In the genomic region with DNA sequence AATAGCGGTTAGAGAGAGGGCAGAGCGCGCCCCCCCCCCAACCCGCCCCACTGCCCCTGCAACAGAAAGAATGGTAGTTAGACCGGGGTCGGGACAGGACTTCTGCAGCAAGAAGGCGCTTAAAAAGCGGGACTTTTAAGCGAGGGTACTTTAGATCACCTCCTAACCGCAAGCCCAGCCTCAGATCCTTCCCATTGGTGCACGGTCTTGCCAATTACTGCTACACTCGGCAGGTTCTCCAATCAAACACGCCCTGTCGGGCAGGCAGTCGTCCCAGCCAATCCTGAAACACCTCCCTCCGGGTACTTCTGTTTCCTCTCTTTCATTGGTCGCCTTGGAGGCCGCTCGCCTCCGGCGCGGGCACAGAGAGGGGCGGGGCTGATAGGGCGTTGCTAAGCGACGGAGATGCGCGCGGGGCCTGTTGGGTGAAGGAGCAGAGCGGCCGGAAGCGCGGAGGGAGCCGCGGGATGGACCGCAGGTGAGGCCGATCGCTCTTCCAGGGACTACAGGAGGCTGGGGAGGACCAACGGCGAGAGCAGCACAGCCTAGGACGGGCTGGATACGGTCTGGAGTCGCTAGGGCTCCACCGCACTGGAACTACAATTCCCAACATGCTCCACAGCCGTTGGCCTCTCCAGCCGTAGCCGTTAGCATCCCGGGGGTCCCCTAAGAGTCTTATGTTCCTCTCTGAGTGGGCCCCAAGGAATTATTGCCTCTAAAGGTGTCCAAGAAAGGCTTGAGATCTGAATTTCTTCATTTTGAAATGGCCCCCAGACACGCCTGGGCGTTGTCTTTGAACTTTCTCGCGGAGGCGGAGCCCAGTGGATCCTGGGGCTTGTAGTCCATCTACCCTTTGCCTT, we compare ENCODE assay signal across 1 cellular context.
TF ChIP-seq lines count a peak whose summit lies in the region.

A gene (plus strand): TSS at position 428 of the 860 bp plus-strand sequence. CDS start 40 bp downstream, at position 468.

TF ChIP-seq in HepG2, 621 proteins besides CTCF, POLR2A, EP300 and RAD21 (continued from another document and continues in another):
- TF ChIP-seq ISL2 (CRISPR knock-in tag; IDR thresholded peaks at IDR 0.05) (0 out of 2 replicates have a peak, but pooled peaks have one; percentile 37), NFRKB (IDR thresholded peaks at IDR 0.05) (no peak), NCOA2 (CRISPR knock-in tag; IDR thresholded peaks at IDR 0.05) (no peak), ZNF644 (CRISPR knock-in tag; IDR thresholded peaks at IDR 0.05; ENCODE audit: low read depth) (no peak), KLF6 (CRISPR knock-in tag; IDR thresholded peaks at IDR 0.05) (peak; percentile 32; the same call in 1 of the 2 replicates), ZNF143 (CRISPR knock-in tag; IDR thresholded peaks at IDR 0.05) (peak; percentile 91), ELF4 (CRISPR knock-in tag; IDR thresholded peaks at IDR 0.05; ENCODE audit: borderline replicate concordance) (no peak), ZNF24 (IDR thresholded peaks at IDR 0.05) (no peak), ZMAT3 (CRISPR knock-in tag; conservative IDR thresholded peaks at IDR 0.05) (no peak), SPEN (CRISPR knock-in tag; IDR thresholded peaks at IDR 0.05; ENCODE audit: low read depth) (peak; percentile 56), ATRX (CRISPR knock-in tag; IDR thresholded peaks at IDR 0.05; ENCODE audit: borderline replicate concordance) (no peak), NR2F1 (CRISPR knock-in tag; IDR thresholded peaks at IDR 0.05) (no peak), ZNF550 (CRISPR knock-in tag; IDR thresholded peaks at IDR 0.05; ENCODE audit: borderline replicate concordance) (no peak), MZF1 (CRISPR knock-in tag; IDR thresholded peaks at IDR 0.05; ENCODE audit: borderline replicate concordance) (no peak), EHMT2 (IDR thresholded peaks at IDR 0.05; ENCODE audit: borderline replicate concordance, low read depth, low read length) (no peak), ZSCAN25 (CRISPR knock-in tag; IDR thresholded peaks at IDR 0.05) (no peak), NR3C1 (CRISPR knock-in tag; IDR thresholded peaks at IDR 0.05) (no peak), ZMYM3 (CRISPR knock-in tag; IDR thresholded peaks at IDR 0.05) (no peak), HOXA7 (CRISPR knock-in tag; IDR thresholded peaks at IDR 0.05) (no peak), PHB2 (IDR thresholded peaks at IDR 0.05; ENCODE audit: partially characterized antibody) (no peak), MAFK (conservative IDR thresholded peaks at IDR 0.05 in 1 of 2, IDR thresholded peaks at IDR 0.05 in 1 of 2; ENCODE audit: low read length in 2 of 2) (no peak), NCOA1 (CRISPR knock-in tag; IDR thresholded peaks at IDR 0.05) (0 out of 2 replicates have a peak, but pooled peaks have one; percentile 55), KLF16 (CRISPR knock-in tag; IDR thresholded peaks at IDR 0.05) (no peak), ZNF557 (CRISPR knock-in tag; IDR thresholded peaks at IDR 0.05) (no peak), ELF3 (CRISPR knock-in tag; IDR thresholded peaks at IDR 0.05) (no peak), HDAC6 (IDR thresholded peaks at IDR 0.05; ENCODE audit: low read depth, low read length) (no peak), SRSF9 (IDR thresholded peaks at IDR 0.05; ENCODE audit: borderline replicate concordance, insufficient read depth, low read depth, low read length, poor library complexity, severe bottlenecking) (no peak), ZNF234 (CRISPR knock-in tag; conservative IDR thresholded peaks at IDR 0.05) (no peak), ZNF10 (CRISPR knock-in tag; IDR thresholded peaks at IDR 0.05; ENCODE audit: borderline replicate concordance, low read depth) (no peak), NBN (conservative IDR thresholded peaks at IDR 0.05) (no peak), ZFP82 (CRISPR knock-in tag; IDR thresholded peaks at IDR 0.05; ENCODE audit: borderline replicate concordance) (no peak), REXO4 (CRISPR knock-in tag; IDR thresholded peaks at IDR 0.05; ENCODE audit: borderline replicate concordance) (no peak), KDM1A (CRISPR knock-in tag; IDR thresholded peaks at IDR 0.05) (no peak), TCF7 (IDR thresholded peaks at IDR 0.05; ENCODE audit: low read depth) (peak; percentile 50)
- TF ChIP-seq, protein P1, sequence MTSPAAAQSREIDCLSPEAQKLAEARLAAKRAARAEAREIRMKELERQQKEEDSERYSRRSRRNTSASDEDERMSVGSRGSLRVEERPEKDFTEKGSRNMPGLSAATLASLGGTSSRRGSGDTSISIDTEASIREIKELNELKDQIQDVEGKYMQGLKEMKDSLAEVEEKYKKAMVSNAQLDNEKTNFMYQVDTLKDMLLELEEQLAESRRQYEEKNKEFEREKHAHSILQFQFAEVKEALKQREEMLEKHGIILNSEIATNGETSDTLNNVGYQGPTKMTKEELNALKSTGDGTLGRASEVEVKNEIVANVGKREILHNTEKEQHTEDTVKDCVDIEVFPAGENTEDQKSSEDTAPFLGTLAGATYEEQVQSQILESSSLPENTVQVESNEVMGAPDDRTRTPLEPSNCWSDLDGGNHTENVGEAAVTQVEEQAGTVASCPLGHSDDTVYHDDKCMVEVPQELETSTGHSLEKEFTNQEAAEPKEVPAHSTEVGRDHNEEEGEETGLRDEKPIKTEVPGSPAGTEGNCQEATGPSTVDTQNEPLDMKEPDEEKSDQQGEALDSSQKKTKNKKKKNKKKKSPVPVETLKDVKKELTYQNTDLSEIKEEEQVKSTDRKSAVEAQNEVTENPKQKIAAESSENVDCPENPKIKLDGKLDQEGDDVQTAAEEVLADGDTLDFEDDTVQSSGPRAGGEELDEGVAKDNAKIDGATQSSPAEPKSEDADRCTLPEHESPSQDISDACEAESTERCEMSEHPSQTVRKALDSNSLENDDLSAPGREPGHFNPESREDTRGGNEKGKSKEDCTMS (CRISPR knock-in tag; conservative IDR thresholded peaks at IDR 0.05): no peak
- TF ChIP-seq, protein P2, sequence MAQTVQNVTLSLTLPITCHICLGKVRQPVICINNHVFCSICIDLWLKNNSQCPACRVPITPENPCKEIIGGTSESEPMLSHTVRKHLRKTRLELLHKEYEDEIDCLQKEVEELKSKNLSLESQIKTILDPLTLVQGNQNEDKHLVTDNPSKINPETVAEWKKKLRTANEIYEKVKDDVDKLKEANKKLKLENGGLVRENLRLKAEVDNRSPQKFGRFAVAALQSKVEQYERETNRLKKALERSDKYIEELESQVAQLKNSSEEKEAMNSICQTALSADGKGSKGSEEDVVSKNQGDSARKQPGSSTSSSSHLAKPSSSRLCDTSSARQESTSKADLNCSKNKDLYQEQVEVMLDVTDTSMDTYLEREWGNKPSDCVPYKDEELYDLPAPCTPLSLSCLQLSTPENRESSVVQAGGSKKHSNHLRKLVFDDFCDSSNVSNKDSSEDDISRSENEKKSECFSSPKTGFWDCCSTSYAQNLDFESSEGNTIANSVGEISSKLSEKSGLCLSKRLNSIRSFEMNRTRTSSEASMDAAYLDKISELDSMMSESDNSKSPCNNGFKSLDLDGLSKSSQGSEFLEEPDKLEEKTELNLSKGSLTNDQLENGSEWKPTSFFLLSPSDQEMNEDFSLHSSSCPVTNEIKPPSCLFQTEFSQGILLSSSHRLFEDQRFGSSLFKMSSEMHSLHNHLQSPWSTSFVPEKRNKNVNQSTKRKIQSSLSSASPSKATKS (CRISPR knock-in tag; IDR thresholded peaks at IDR 0.05): no peak
- TF ChIP-seq, protein P3, sequence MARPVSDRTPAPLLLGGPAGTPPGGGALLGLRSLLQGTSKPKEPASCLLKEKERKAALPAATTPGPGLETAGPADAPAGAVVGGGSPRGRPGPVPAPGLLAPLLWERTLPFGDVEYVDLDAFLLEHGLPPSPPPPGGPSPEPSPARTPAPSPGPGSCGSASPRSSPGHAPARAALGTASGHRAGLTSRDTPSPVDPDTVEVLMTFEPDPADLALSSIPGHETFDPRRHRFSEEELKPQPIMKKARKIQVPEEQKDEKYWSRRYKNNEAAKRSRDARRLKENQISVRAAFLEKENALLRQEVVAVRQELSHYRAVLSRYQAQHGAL (CRISPR knock-in tag; IDR thresholded peaks at IDR 0.05; ENCODE audit: not compliant biosample characterization): no peak
- TF ChIP-seq, protein P4, sequence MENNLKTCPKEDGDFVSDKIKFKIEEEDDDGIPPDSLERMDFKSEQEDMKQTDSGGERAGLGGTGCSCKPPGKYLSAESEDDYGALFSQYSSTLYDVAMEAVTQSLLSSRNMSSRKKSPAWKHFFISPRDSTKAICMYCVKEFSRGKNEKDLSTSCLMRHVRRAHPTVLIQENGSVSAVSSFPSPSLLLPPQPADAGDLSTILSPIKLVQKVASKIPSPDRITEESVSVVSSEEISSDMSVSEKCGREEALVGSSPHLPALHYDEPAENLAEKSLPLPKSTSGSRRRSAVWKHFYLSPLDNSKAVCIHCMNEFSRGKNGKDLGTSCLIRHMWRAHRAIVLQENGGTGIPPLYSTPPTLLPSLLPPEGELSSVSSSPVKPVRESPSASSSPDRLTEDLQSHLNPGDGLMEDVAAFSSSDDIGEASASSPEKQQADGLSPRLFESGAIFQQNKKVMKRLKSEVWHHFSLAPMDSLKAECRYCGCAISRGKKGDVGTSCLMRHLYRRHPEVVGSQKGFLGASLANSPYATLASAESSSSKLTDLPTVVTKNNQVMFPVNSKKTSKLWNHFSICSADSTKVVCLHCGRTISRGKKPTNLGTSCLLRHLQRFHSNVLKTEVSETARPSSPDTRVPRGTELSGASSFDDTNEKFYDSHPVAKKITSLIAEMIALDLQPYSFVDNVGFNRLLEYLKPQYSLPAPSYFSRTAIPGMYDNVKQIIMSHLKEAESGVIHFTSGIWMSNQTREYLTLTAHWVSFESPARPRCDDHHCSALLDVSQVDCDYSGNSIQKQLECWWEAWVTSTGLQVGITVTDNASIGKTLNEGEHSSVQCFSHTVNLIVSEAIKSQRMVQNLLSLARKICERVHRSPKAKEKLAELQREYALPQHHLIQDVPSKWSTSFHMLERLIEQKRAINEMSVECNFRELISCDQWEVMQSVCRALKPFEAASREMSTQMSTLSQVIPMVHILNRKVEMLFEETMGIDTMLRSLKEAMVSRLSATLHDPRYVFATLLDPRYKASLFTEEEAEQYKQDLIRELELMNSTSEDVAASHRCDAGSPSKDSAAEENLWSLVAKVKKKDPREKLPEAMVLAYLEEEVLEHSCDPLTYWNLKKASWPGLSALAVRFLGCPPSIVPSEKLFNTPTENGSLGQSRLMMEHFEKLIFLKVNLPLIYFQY (CRISPR knock-in tag; IDR thresholded peaks at IDR 0.05; ENCODE audit: borderline replicate concordance): no peak
- TF ChIP-seq, protein P5, sequence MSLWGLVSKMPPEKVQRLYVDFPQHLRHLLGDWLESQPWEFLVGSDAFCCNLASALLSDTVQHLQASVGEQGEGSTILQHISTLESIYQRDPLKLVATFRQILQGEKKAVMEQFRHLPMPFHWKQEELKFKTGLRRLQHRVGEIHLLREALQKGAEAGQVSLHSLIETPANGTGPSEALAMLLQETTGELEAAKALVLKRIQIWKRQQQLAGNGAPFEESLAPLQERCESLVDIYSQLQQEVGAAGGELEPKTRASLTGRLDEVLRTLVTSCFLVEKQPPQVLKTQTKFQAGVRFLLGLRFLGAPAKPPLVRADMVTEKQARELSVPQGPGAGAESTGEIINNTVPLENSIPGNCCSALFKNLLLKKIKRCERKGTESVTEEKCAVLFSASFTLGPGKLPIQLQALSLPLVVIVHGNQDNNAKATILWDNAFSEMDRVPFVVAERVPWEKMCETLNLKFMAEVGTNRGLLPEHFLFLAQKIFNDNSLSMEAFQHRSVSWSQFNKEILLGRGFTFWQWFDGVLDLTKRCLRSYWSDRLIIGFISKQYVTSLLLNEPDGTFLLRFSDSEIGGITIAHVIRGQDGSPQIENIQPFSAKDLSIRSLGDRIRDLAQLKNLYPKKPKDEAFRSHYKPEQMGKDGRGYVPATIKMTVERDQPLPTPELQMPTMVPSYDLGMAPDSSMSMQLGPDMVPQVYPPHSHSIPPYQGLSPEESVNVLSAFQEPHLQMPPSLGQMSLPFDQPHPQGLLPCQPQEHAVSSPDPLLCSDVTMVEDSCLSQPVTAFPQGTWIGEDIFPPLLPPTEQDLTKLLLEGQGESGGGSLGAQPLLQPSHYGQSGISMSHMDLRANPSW (CRISPR knock-in tag; IDR thresholded peaks at IDR 0.05; ENCODE audit: borderline replicate concordance): no peak
- TF ChIP-seq, protein P6, sequence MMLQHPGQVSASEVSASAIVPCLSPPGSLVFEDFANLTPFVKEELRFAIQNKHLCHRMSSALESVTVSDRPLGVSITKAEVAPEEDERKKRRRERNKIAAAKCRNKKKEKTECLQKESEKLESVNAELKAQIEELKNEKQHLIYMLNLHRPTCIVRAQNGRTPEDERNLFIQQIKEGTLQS (CRISPR knock-in tag; IDR thresholded peaks at IDR 0.05): 0 out of 2 replicates have a peak, but pooled peaks have one; percentile 7
- TF ChIP-seq, protein P7, sequence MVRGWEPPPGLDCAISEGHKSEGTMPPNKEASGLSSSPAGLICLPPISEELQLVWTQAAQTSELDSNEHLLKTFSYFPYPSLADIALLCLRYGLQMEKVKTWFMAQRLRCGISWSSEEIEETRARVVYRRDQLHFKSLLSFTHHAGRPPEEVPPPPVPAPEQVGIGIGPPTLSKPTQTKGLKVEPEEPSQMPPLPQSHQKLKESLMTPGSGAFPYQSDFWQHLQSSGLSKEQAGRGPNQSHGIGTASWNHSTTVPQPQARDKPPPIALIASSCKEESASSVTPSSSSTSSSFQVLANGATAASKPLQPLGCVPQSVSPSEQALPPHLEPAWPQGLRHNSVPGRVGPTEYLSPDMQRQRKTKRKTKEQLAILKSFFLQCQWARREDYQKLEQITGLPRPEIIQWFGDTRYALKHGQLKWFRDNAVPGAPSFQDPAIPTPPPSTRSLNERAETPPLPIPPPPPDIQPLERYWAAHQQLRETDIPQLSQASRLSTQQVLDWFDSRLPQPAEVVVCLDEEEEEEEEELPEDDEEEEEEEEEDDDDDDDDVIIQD (CRISPR knock-in tag; IDR thresholded peaks at IDR 0.05; ENCODE audit: low read depth): no peak
- TF ChIP-seq, protein P8, sequence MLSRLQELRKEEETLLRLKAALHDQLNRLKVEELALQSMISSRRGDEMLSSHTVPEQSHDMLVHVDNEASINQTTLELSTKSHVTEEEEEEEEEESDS (CRISPR knock-in tag; IDR thresholded peaks at IDR 0.05; ENCODE audit: borderline replicate concordance): no peak
- TF ChIP-seq, protein P9, sequence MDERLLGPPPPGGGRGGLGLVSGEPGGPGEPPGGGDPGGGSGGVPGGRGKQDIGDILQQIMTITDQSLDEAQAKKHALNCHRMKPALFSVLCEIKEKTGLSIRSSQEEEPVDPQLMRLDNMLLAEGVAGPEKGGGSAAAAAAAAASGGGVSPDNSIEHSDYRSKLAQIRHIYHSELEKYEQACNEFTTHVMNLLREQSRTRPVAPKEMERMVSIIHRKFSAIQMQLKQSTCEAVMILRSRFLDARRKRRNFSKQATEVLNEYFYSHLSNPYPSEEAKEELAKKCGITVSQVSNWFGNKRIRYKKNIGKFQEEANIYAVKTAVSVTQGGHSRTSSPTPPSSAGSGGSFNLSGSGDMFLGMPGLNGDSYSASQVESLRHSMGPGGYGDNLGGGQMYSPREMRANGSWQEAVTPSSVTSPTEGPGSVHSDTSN (CRISPR knock-in tag; IDR thresholded peaks at IDR 0.05): peak; percentile 93
- TF ChIP-seq, protein P10, sequence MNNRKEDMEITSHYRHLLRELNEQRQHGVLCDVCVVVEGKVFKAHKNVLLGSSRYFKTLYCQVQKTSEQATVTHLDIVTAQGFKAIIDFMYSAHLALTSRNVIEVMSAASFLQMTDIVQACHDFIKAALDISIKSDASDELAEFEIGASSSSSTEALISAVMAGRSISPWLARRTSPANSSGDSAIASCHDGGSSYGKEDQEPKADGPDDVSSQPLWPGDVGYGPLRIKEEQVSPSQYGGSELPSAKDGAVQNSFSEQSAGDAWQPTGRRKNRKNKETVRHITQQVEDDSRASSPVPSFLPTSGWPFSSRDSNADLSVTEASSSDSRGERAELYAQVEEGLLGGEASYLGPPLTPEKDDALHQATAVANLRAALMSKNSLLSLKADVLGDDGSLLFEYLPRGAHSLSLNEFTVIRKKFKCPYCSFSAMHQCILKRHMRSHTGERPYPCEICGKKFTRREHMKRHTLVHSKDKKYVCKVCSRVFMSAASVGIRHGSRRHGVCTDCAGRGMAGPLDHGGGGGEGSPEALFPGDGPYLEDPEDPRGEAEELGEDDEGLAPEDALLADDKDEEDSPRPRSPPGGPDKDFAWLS (CRISPR knock-in tag; IDR thresholded peaks at IDR 0.05; ENCODE audit: borderline replicate concordance): no peak
